8 cellular contexts compared by ENCODE assay signal in genomic region chr9:35110327-35110758, GRCh38. TPM values are rescaled to one million over a fixed set of nuclear protein-coding genes. Genes with fewer than 3 reads are reported as not detected.
DNase-seq lines count a peak whose midpoint lies in the region; ATAC-seq lines count a peak whose summit lies in the region.

No MANE protein-coding gene starts in this region.

- no peak for ATAC-seq in HG02852 (IDR thresholded peaks at IDR 0.05; ENCODE audit: unreplicated experiment)
- no peak for ATAC-seq in GM18517 (IDR thresholded peaks at IDR 0.05; ENCODE audit: unreplicated experiment)

- no peak overlapping the region for H3K27ac Mint-ChIP-seq in activated naive CD8-positive, alpha-beta T cell
- H3K27ac Mint-ChIP-seq in activated naive CD8-positive, alpha-beta T cell treated with anti-CD3 and anti-CD28 coated beads for 36 hours = no peak overlapping the region

- H3K4me3 Mint-ChIP-seq in activated naive CD8-positive, alpha-beta T cell = peak overlapping the region; percentile 81
- no peak overlapping the region for H3K4me3 Mint-ChIP-seq in activated naive CD8-positive, alpha-beta T cell treated with anti-CD3 and anti-CD28 coated beads for 36 hours

- peaks cover 2% of the 10 kb centered on the region for H3K36me3 Mint-ChIP-seq in activated naive CD8-positive, alpha-beta T cell
- H3K36me3 Mint-ChIP-seq in activated naive CD8-positive, alpha-beta T cell treated with anti-CD3 and anti-CD28 coated beads for 36 hours = no peaks in the 10 kb centered on the region

- H3K4me1 Mint-ChIP-seq in activated naive CD8-positive, alpha-beta T cell (ENCODE audit: low read depth) = peaks cover 49% of the 10 kb centered on the region
- peaks cover 35% of the 10 kb centered on the region for H3K4me1 Mint-ChIP-seq in activated naive CD8-positive, alpha-beta T cell treated with anti-CD3 and anti-CD28 coated beads for 36 hours

- no peaks in the 10 kb centered on the region for H3K9me3 Mint-ChIP-seq in activated naive CD8-positive, alpha-beta T cell (ENCODE audit: low read depth)
- H3K9me3 Mint-ChIP-seq in activated naive CD8-positive, alpha-beta T cell treated with anti-CD3 and anti-CD28 coated beads for 36 hours = peaks cover 2% of the 10 kb centered on the region

- no peak for DNase-seq in activated naive CD8-positive, alpha-beta T cell treated with anti-CD3 and anti-CD28 coated beads for 36 hours
- DNase-seq in anterior cingulate cortex (lab: John Stamatoyannopoulos, UW) (peak in 48 of 58 donors; percentile 3 to 87 (median 59)), iris pigment epithelial cell (ENCODE audit: low read depth) (peak; percentile 70), superior temporal gyrus (ENCODE audit: extremely low spot score) (peak; percentile 72), germinal center (ENCODE audit: low spot score) (no peak)

- no peaks in the 10 kb centered on the region for H3K27me3 Mint-ChIP-seq in activated naive CD8-positive, alpha-beta T cell
- H3K27me3 Mint-ChIP-seq in activated naive CD8-positive, alpha-beta T cell treated with anti-CD3 and anti-CD28 coated beads for 36 hours = no peaks in the 10 kb centered on the region

RNA-seq across cellular contexts. Expression of gene ATOSB, which starts 5.3 kb away (rescaled TPM):
- total RNA-seq in activated naive CD8-positive, alpha-beta T cell treated with anti-CD3 and anti-CD28 coated beads for 36 hours = 1 to 10 TPM; 3.8 to 4.1 TPM

RNA-seq across cellular contexts. Expression of gene STOML2, which starts 7.4 kb away (rescaled TPM):
- total RNA-seq in activated naive CD8-positive, alpha-beta T cell treated with anti-CD3 and anti-CD28 coated beads for 36 hours = 100 to 1,000 TPM; 260 to 271 TPM

RNA-seq across cellular contexts. Expression of gene PIGO, which starts 14.0 kb away (rescaled TPM):
- total RNA-seq in activated naive CD8-positive, alpha-beta T cell treated with anti-CD3 and anti-CD28 coated beads for 36 hours = 10 to 100 TPM; 24.3 to 25.4 TPM

RNA-seq across cellular contexts. Expression of gene FANCG, which starts 30.6 kb away (rescaled TPM):
- total RNA-seq in activated naive CD8-positive, alpha-beta T cell treated with anti-CD3 and anti-CD28 coated beads for 36 hours = 100 to 1,000 TPM in 1 of 2 experiments, 10 to 100 TPM in 1; 92.8 to 113 TPM

RNA-seq across cellular contexts. Expression of gene VCP, which starts 37.9 kb away (rescaled TPM):
- 100 to 1,000 TPM; 264 to 289 TPM for total RNA-seq in activated naive CD8-positive, alpha-beta T cell treated with anti-CD3 and anti-CD28 coated beads for 36 hours

Comparison
In these comparisons a context has a peak if more than half of its experiments do, and no peak if none do; other contexts are left out.
1. DNase-seq: peak in anterior cingulate cortex (48 of 58), iris pigment epithelial cell (single experiment) and superior temporal gyrus (single experiment); none in activated naive CD8-positive, alpha-beta T cell treated with anti-CD3 and anti-CD28 coated beads for 36 hours (single experiment) and germinal center (single experiment).